In the genomic region with DNA sequence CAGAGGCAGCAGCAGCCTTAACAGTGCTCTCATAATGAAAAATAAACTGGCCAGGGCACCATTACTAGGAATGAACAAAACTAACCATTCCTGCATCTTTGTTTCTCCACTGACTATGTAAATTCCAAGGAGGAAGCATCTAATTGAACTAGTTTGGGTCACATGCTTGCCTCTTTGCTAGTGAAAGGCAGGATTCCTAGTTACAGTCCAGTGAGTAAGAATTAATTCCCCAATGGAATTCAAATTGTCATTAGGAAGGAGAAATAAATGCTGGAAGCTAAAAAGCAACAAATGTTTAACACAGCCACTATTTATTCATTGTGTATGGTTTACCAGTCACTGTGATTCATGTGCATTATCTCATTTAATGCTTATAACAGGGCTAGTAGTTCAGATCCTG, we compare ENCODE assay signal across 19 cellular contexts.
"Had no signal": no experiment of that assay in that cellular context is flagged by ENCODE, and none has a peak within 500 bp of the region (broad histone marks: within the 10 kb centered on the region; RNA-seq: fewer than 3 reads in every experiment).

No MANE protein-coding gene starts in this region.

- H3K9me3 ChIP-seq: gastroesophageal sphincter, heart left ventricle, prostate gland, right lobe of liver, stomach had no signal

- H3K27me3 ChIP-seq: gastroesophageal sphincter, heart left ventricle, right lobe of liver, stomach had no signal

- DNase-seq: activated CD4-positive, alpha-beta T cell treated with anti-CD3 and anti-CD28 coated beads, Interleukin-2, amount 10 ng/mL, durations not matched to agents 24 days and 14 days; activated CD8-positive, alpha-beta T cell treated with anti-CD3 and anti-CD28 coated beads for 36 hours; activated effector memory CD4-positive, alpha-beta T cell treated with Interleukin-2 at 50 U/mL for 16 hours; activated naive CD4-positive, alpha-beta T cell treated with anti-CD3 and anti-CD28 coated beads, Interleukin-2, amount 10 ng/mL, durations not matched to agents 7 days and 5 days; activated naive CD8-positive, alpha-beta T cell treated with anti-CD3 and anti-CD28 coated beads, Interleukin-2, amount 50 U/mL, for 24 hours; activated T-cell treated with anti-CD3 and anti-CD28 coated beads, Interleukin-2, amount 50 U/mL, for 24 hours; aorta; heart left ventricle; kidney; naive thymus-derived CD8-positive, alpha-beta T cell; right lobe of liver; stimulated activated CD4-positive, alpha-beta T cell treated with anti-CD3 and anti-CD28 coated beads, Interleukin-4, amount 100 ng/mL, for 24 hours; stomach; T1000 had no signal

- H3K27ac ChIP-seq: coronary artery, gastroesophageal sphincter, heart left ventricle, prostate gland, right lobe of liver, stomach had no signal

- FAIRE-seq: kidney had no signal

- H3K4me2 ChIP-seq: smooth muscle cell had no signal

- H3K4me3 ChIP-seq: coronary artery, gastroesophageal sphincter, heart left ventricle, prostate gland, right lobe of liver, smooth muscle cell, stomach had no signal

- ATAC-seq: activated CD8-positive, alpha-beta T cell treated with anti-CD3 and anti-CD28 coated beads for 36 hours; activated naive CD8-positive, alpha-beta T cell treated with anti-CD3 and anti-CD28 coated beads, Interleukin-2, amount 50 U/mL, for 24 hours; gastroesophageal sphincter; heart left ventricle; naive thymus-derived CD8-positive, alpha-beta T cell; right lobe of liver; stimulated activated effector memory CD8-positive, alpha-beta T cell treated with anti-CD3 and anti-CD28 coated beads, Interleukin-12 subunit alpha, Interleukin-12 subunit beta, amount 100 ng/mL, for 72 hours had no signal

- H3K36me3 ChIP-seq: gastroesophageal sphincter, heart left ventricle, prostate gland, right lobe of liver, stomach had no signal

- H3K4me1 ChIP-seq: prostate gland, right lobe of liver had no signal
